ENCODE assay signal across 30 cellular contexts in the genomic region with DNA sequence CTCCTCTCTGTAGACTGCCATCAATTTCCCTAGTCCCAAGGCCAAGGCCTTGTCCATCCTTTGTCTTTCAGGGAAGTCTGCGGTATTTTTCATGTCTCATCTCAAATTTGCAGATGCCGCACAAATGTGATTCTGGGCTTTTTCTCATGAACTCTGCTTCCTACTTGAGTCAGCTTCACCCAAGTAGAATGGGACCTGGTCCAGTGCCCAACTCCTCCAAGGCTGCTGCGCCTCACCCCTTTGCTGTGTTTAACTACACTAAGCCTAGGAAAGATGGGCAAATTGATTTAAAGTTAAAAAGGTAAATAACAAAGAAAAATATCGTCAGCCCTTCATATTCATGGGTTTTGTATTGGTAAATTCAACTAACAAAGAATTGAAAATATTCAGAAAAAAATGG.
"Had no signal": no experiment of that assay in that cellular context is flagged by ENCODE, and none has a peak within 500 bp of the region (broad histone marks: within the 10 kb centered on the region; RNA-seq: fewer than 3 reads in every experiment).

No MANE protein-coding gene starts in this region.

- H3K27ac ChIP-seq: adrenal gland, ascending aorta, body of pancreas, brain microvascular endothelial cell, breast epithelium, cardiac muscle cell had no signal

- DNase-seq: activated effector memory CD4-positive, alpha-beta T cell treated with anti-CD3 and anti-CD28 coated beads, Interleukin-2, amount 50 U/mL, for 16 hours; activated effector memory CD4-positive, alpha-beta T cell treated with Interleukin-2 at 50 U/mL for 16 hours; activated gamma-delta T cell; activated gamma-delta T cell treated with Interleukin-2 at 50 U/mL for 16 hours; activated naive CD4-positive, alpha-beta T cell; activated naive CD4-positive, alpha-beta T cell treated with anti-CD3 and anti-CD28 coated beads for 36 hours; activated naive CD4-positive, alpha-beta T cell treated with anti-CD3 and anti-CD28 coated beads, Interleukin-2, amount 10 ng/mL, durations not matched to agents 7 days and 5 days; activated naive CD4-positive, alpha-beta T cell treated with anti-CD3 and anti-CD28 coated beads, Interleukin-2, amount 50 U/mL, for 16 hours; activated naive CD4-positive, alpha-beta T cell treated with Interleukin-2 at 50 U/mL for 16 hours; activated naive CD8-positive, alpha-beta T cell treated with anti-CD3 and anti-CD28 coated beads for 36 hours; activated naive CD8-positive, alpha-beta T cell treated with anti-CD3 and anti-CD28 coated beads, Interleukin-2, amount 10 ng/mL, durations not matched to agents 7 days and 5 days; activated naive CD8-positive, alpha-beta T cell treated with anti-CD3 and anti-CD28 coated beads, Interleukin-2, amount 50 U/mL, for 24 hours; activated T-cell treated with anti-CD3 and anti-CD28 coated beads, Interleukin-2, amount 50 U/mL, for 1 hour; activated T-cell treated with anti-CD3 and anti-CD28 coated beads, Interleukin-2, amount 50 U/mL, for 24 hours; activated T-cell treated with anti-CD3 and anti-CD28 coated beads, Interleukin-2, amount 50 U/mL, for 4 hours; activated T-cell treated with anti-CD3 and anti-CD28 coated beads, Interleukin-2, amount 50 U/mL, for 48 hours; activated T-cell treated with anti-CD3 and anti-CD28 coated beads, Interleukin-2, amount 50 U/mL, for 72 hours; adrenal gland; amniotic stem cell; amygdala; anterior cingulate cortex; aorta; body of pancreas; brain microvascular endothelial cell; caudate nucleus; central memory CD4-positive, alpha-beta T cell; cerebellar nuclear complex had no signal

- H3K9me3 ChIP-seq: adrenal gland, ascending aorta had no signal

- H3K4me1 ChIP-seq: adrenal gland, ascending aorta, body of pancreas, breast epithelium had no signal

- H3K4me3 ChIP-seq: adrenal gland, ascending aorta, body of pancreas, breast epithelium, cardiac muscle cell had no signal

- H3K36me3 ChIP-seq: adrenal gland, ascending aorta, brain microvascular endothelial cell, breast epithelium, cardiac muscle cell had no signal

- H3K27me3 ChIP-seq: adrenal gland, ascending aorta, body of pancreas, brain microvascular endothelial cell, cardiac muscle cell had no signal
